20 cellular contexts compared by ENCODE assay signal in the genomic region with DNA sequence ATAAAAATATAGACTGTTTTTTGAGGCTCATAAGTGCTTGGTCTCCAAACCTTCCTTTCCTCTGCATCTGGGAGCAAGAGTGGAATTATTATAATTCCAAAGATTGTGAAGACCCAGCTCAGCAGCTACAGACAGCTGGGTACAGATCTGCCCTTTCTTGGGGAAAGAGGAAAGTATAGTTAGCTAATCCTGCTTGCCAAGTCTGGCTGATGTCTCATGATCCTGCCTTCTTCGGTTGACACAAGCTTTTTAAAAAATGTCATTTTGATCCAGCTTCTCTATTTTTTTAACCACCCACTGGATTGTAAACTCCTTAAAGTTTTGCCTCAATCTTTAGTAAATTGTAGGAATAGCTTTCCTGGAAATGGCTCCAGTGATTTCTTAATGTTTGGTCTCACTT.
A peak's percentile ranks its signal among the peaks of the same experiment; 100 is the strongest.
DNase-seq lines count a peak whose midpoint lies in the region; ATAC-seq and TF ChIP-seq lines count a peak whose summit lies in the region.
"Had no signal": no experiment of that assay in that cellular context is flagged by ENCODE, and none has a peak within 500 bp of the region (broad histone marks: within the 10 kb centered on the region; RNA-seq: fewer than 3 reads in every experiment).

No MANE protein-coding gene starts in this region.

- no peaks in the 10 kb centered on the region for H3K79me1 ChIP-seq in IMR-90 (ENCODE audit: low read depth in 1 of 2, low read length in 2 of 2)

- no peak overlapping the region for H2BK15ac ChIP-seq in IMR-90 (ENCODE audit: low read depth, low read length)

- no peak overlapping the region for H3K9ac ChIP-seq in IMR-90 (ENCODE audit: low read depth, low read length)
- H3K9ac ChIP-seq: BLaER1 treated with 17β-estradiol and CSF1 and Interleukin-3, amounts not matched to agents 10 nM and 100 nM had no signal

- no peak overlapping the region for H2AK9ac ChIP-seq in IMR-90 (replicated peaks; ENCODE audit: low read depth, low read length, poor library complexity)

- TF ChIP-seq CTCF in IMR-90 (conservative IDR thresholded peaks at IDR 0.05; ENCODE audit: low read depth, low read length) (no peak), progenitor cell of endocrine pancreas (IDR thresholded peaks at IDR 0.05; ENCODE audit: unreplicated experiment) (no peak)

- no peak overlapping the region for H3K4ac ChIP-seq in IMR-90 (ENCODE audit: low read depth, low read length)

- H3K9me1 ChIP-seq in IMR-90 (ENCODE audit: insufficient read depth, low read length), result no peaks in the 10 kb centered on the region

- 0 out of 2 replicates have a peak, but pooled peaks cover 1% of the 10 kb centered on the region for H3K4me1 ChIP-seq in IMR-90 (ENCODE audit: control insufficient read depth, insufficient read depth, low read length)
- H3K4me1 ChIP-seq: A549; BLaER1 treated with 17β-estradiol and CSF1 and Interleukin-3, amounts not matched to agents 10 nM and 100 nM had no signal

- no peaks in the 10 kb centered on the region for H3K36me3 ChIP-seq in IMR-90 (ENCODE audit: control insufficient read depth, insufficient read depth, low read length)
- H3K36me3 ChIP-seq: BLaER1 treated with 17β-estradiol and CSF1 and Interleukin-3, amounts not matched to agents 10 nM and 100 nM had no signal

- H2BK5ac ChIP-seq in IMR-90 (ENCODE audit: low read depth, low read length, poor library complexity, severe bottlenecking), result no peak overlapping the region

- H3K4me2 ChIP-seq in IMR-90 (ENCODE audit: low read depth, low read length), result no peak overlapping the region
- H3K4me2 ChIP-seq: A549; BLaER1 treated with 17β-estradiol and CSF1 and Interleukin-3, amounts not matched to agents 10 nM and 100 nM; GM23338 had no signal

- POLR2A ChIA-PET in IMR-90 (lab: Charles Lee; ENCODE audit: unreplicated experiment), result no interaction called here

- no peak overlapping the region for H4K5ac ChIP-seq in IMR-90 (ENCODE audit: low read depth, low read length)

- H2AFZ ChIP-seq in IMR-90 (replicated peaks; ENCODE audit: low read length, poor library complexity), result no peak overlapping the region
- H2AFZ ChIP-seq: GM23338 had no signal

- no peak overlapping the region for H3K27ac Mint-ChIP-seq in progenitor cell of endocrine pancreas
- H3K27ac Mint-ChIP-seq: B cell; CD8-positive, alpha-beta T cell; GM23338; HFFc6; IgD-negative memory B cell had no signal

- H4K91ac ChIP-seq in IMR-90 (ENCODE audit: insufficient read depth, low read depth, low read length), result no peak overlapping the region

- H2AK5ac ChIP-seq in IMR-90 (ENCODE audit: low read depth, low read length), result no peak overlapping the region

- no peak overlapping the region for H3K14ac ChIP-seq in IMR-90 (replicated peaks; ENCODE audit: low read depth, low read length)

- no peak for DNase-seq in IMR-90
- peak; percentile 31 for DNase-seq in dedifferentiated amniotic fluid mesenchymal stem cell (ENCODE audit: extremely low spot score)
- no peak for DNase-seq in sciatic nerve (ENCODE audit: low spot score)
- DNase-seq in NOMO-1 treated with DMSO at 0.1 percent for 48 hours (lab: John Stamatoyannopoulos, UW; ENCODE audit: unreplicated experiment), result no peak
- DNase-seq in progenitor cell of endocrine pancreas (ENCODE audit: low spot score, unreplicated experiment), result no peak
- no peak for DNase-seq in activated CD4-positive, alpha-beta T cell treated with anti-CD3 and anti-CD28 coated beads for 48 hours
- no peak for DNase-seq in NCI-H748 (lab: John Stamatoyannopoulos, UW; ENCODE audit: unreplicated experiment)
- DNase-seq: Calu3; CD8-positive, alpha-beta T cell; DMS53; DND-41; H7; HFFc6; KBM-7 had no signal

- no peak overlapping the region for H3K56ac ChIP-seq in IMR-90 (ENCODE audit: extremely low read depth, insufficient read depth, low read length)

- intact Hi-C loops in IMR-90 (cut with micrococcal nuclease) (no loop called here), sciatic nerve (cut with DNase I) (no loop called here)

- H3K9me3 ChIP-seq in IMR-90 (ENCODE audit: control insufficient read depth, insufficient read depth, low read length), result no peaks in the 10 kb centered on the region
- H3K9me3 ChIP-seq: A549; BLaER1 treated with 17β-estradiol and CSF1 and Interleukin-3, amounts not matched to agents 10 nM and 100 nM had no signal

- no CpG with 5 or more reads among the region's 1 CpG for WGBS in IMR-90 (ENCODE audit: extremely low coverage in 2 of 2, insufficient read length in 1 of 2), 2 experiments

- TF ChIP-seq POLR2A in IMR-90 (IDR thresholded peaks at IDR 0.05; ENCODE audit: low read depth, low read length), result no peak

- H3K4me3 Mint-ChIP-seq in progenitor cell of endocrine pancreas (ENCODE audit: low read depth), result no peak overlapping the region
- H3K4me3 Mint-ChIP-seq: B cell; CD8-positive, alpha-beta T cell; GM23338; HFFc6; IgD-negative memory B cell had no signal

- no TSS peak for BruUV-seq in IMR-90 (replicated peaks; lab: Mats Ljungman, UMichigan)

- H3K27me3 ChIP-seq in IMR-90 (ENCODE audit: control insufficient read depth, insufficient read depth, low read length), result peaks cover 4% of the 10 kb centered on the region
- H3K27me3 ChIP-seq: BLaER1 treated with 17β-estradiol and CSF1 and Interleukin-3, amounts not matched to agents 10 nM and 100 nM had no signal

- CTCF ChIA-PET in IMR-90 (lab: Yijun Ruan, JAX), result no interaction called here

- no peak overlapping the region for H2BK20ac ChIP-seq in IMR-90 (ENCODE audit: low read depth, low read length)

- H3K27me3 Mint-ChIP-seq in progenitor cell of endocrine pancreas, result no peaks in the 10 kb centered on the region
- H3K27me3 Mint-ChIP-seq: B cell, IgD-negative memory B cell had no signal

- no peak overlapping the region for H4K8ac ChIP-seq in IMR-90 (ENCODE audit: low read depth in 2 of 2, low read length in 2 of 2)

- no peak for TF ChIP-seq RAD21 in IMR-90 (IDR thresholded peaks at IDR 0.05; ENCODE audit: low read length)

- H4K20me1 ChIP-seq in IMR-90 (ENCODE audit: insufficient read depth, low read length), result no peaks in the 10 kb centered on the region
- H4K20me1 ChIP-seq: BLaER1 treated with 17β-estradiol and CSF1 and Interleukin-3, amounts not matched to agents 10 nM and 100 nM had no signal

- dilution Hi-C loops in IMR-90 (cut with HindIII; ENCODE audit: low sequenced_read_pairs, unreplicated experiment), result no loop called here

- no peak overlapping the region for H3K4me3 ChIP-seq in IMR-90 (ENCODE audit: insufficient read depth, low read depth, low read length)
- H3K4me3 ChIP-seq: A549; BLaER1 treated with 17β-estradiol and CSF1 and Interleukin-3, amounts not matched to agents 10 nM and 100 nM; GM23338 had no signal

- no peaks in the 10 kb centered on the region for H3K4me1 Mint-ChIP-seq in progenitor cell of endocrine pancreas (ENCODE audit: low read depth)
- H3K4me1 Mint-ChIP-seq: B cell, IgD-negative memory B cell had no signal

- H3K27ac ChIP-seq in IMR-90 (ENCODE audit: insufficient read depth, low read length), result no peak overlapping the region; the same call in 1 of the 2 replicates
- H3K27ac ChIP-seq: A549; BLaER1 treated with 17β-estradiol and CSF1 and Interleukin-3, amounts not matched to agents 10 nM and 100 nM had no signal

- in situ Hi-C loops in IMR-90 (cut with MboI; ENCODE audit: low sequenced_read_pairs), result no loop called here

- no peak overlapping the region for H3K18ac ChIP-seq in IMR-90 (ENCODE audit: low read depth, low read length)

- no peak overlapping the region for H3K23ac ChIP-seq in IMR-90 (ENCODE audit: low read depth, low read length)

- peaks cover 2% of the 10 kb centered on the region for H3K9me3 Mint-ChIP-seq in progenitor cell of endocrine pancreas (ENCODE audit: low read depth)
- H3K9me3 Mint-ChIP-seq: CD8-positive, alpha-beta T cell; GM23338 had no signal

- ATAC-seq in IMR-90 (ENCODE audit: low read depth) (peak; percentile 72), sciatic nerve (peak; percentile 20)
- ATAC-seq: A549; CD8-positive, alpha-beta T cell; GM23338; HCT116 had no signal

- H3K36me3 Mint-ChIP-seq in progenitor cell of endocrine pancreas (ENCODE audit: insufficient read depth), result no peaks in the 10 kb centered on the region
- H3K36me3 Mint-ChIP-seq: CD8-positive, alpha-beta T cell had no signal

- no peak overlapping the region for H2BK120ac ChIP-seq in IMR-90 (ENCODE audit: low read depth, low read length)

TF ChIP-seq in IMR-90, 13 proteins besides CTCF, POLR2A, EP300 and RAD21:
- TF ChIP-seq ELK1 (IDR thresholded peaks at IDR 0.05; ENCODE audit: borderline replicate concordance, low read depth, low read length), result no peak
- TF ChIP-seq USF2 (IDR thresholded peaks at IDR 0.05; ENCODE audit: low read depth, low read length), result no peak
- TF ChIP-seq SMC3 (IDR thresholded peaks at IDR 0.05; ENCODE audit: low read depth, low read length), result no peak
- TF ChIP-seq FOS (IDR thresholded peaks at IDR 0.05; ENCODE audit: low read depth, low read length), result no peak
- TF ChIP-seq CHD1 (IDR thresholded peaks at IDR 0.05; ENCODE audit: low read depth, low read length), result no peak
- TF ChIP-seq RCOR1 (IDR thresholded peaks at IDR 0.05; ENCODE audit: insufficient replicate concordance, low read length), result no peak
- no peak for TF ChIP-seq MXI1 (IDR thresholded peaks at IDR 0.05; ENCODE audit: borderline replicate concordance, low read depth, low read length)
- TF ChIP-seq MAFK (IDR thresholded peaks at IDR 0.05; ENCODE audit: low read depth, low read length), result no peak
- TF ChIP-seq RFX5 (IDR thresholded peaks at IDR 0.05; ENCODE audit: low read depth, low read length), result no peak
- no peak for TF ChIP-seq BHLHE40 (IDR thresholded peaks at IDR 0.05; ENCODE audit: low read depth, low read length)
- TF ChIP-seq NFE2L2 (IDR thresholded peaks at IDR 0.05; ENCODE audit: low read depth, low read length), result no peak
- no peak for TF ChIP-seq CEBPB (IDR thresholded peaks at IDR 0.05; ENCODE audit: low read depth, low read length)
- TF ChIP-seq MAZ (IDR thresholded peaks at IDR 0.05; ENCODE audit: borderline replicate concordance, low read depth, low read length), result no peak
